In the genomic region with DNA sequence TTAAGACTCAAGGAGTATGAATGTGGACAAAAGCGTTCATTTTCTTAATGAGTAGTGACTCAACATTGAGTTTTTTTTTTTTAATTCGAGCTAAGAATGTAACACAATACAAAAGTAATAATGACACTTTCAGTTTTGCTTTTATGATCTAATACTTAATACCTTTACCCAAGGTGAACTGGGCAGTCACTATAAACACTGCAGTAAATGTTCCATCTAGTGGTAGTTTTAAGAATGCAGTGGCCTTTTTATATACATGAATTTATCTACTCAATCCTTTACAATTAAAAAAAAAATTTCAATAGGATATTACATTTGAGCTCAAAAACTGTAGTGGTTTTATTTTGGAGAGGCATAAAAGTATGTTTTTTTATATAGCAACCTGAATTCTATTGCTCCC, we compare ENCODE assay signal across 8 cellular contexts. TPM values are rescaled to one million over a fixed set of nuclear protein-coding genes. Genes with fewer than 3 reads are reported as not detected.
DNase-seq lines count a peak whose midpoint lies in the region; ATAC-seq, FAIRE-seq and TF ChIP-seq lines count a peak whose summit lies in the region.

No MANE protein-coding gene starts in this region.

- peak; percentile 51 for ATAC-seq in GM21619 (IDR thresholded peaks at IDR 0.05; ENCODE audit: unreplicated experiment)
- ATAC-seq in stimulated activated naive CD8-positive, alpha-beta T cell treated with anti-CD3 and anti-CD28 coated beads, Interleukin-15, amount 100 ng/mL, for 72 hours, result peak; percentile 81

- no peak overlapping the region for H3K9ac ChIP-seq in fibroblast of lung (ENCODE audit: insufficient read depth, low read length)

- H3K79me2 ChIP-seq in fibroblast of lung (ENCODE audit: control insufficient read depth, insufficient read depth, low read length), result no peaks in the 10 kb centered on the region

- H3K9me3 Mint-ChIP-seq in stimulated activated naive CD8-positive, alpha-beta T cell treated with anti-CD3 and anti-CD28 coated beads, Interleukin-15, amount 100 ng/mL, for 72 hours, result no peaks in the 10 kb centered on the region
- H3K9me3 Mint-ChIP-seq in activated T-helper 1 cell treated with anti-CD3 and anti-CD28 coated beads, Interleukin-12 subunit alpha, Interleukin-12 subunit beta, Interleukin-2, Interleukin-4 antibody, amounts not matched to agents 30 ng/mL and 10 ng/mL and 1 ng/mL, durations not matched to agents 14 hours and 24 hours and 36 hours, result no peaks in the 10 kb centered on the region

- no peak overlapping the region for H3K4me3 ChIP-seq in fibroblast of lung (replicated peaks in 1 of 4; ENCODE audit: control extremely low read depth in 1 of 4, insufficient read depth in 1 of 4, low read depth in 3 of 4, low read length in 4 of 4)

- peaks cover 21% of the 10 kb centered on the region for H3K4me1 Mint-ChIP-seq in stimulated activated naive CD8-positive, alpha-beta T cell treated with anti-CD3 and anti-CD28 coated beads, Interleukin-15, amount 100 ng/mL, for 72 hours
- peaks cover 22% of the 10 kb centered on the region for H3K4me1 Mint-ChIP-seq in activated T-helper 1 cell treated with anti-CD3 and anti-CD28 coated beads, Interleukin-12 subunit alpha, Interleukin-12 subunit beta, Interleukin-2, Interleukin-4 antibody, amounts not matched to agents 30 ng/mL and 10 ng/mL and 1 ng/mL, durations not matched to agents 14 hours and 24 hours and 36 hours (ENCODE audit: low read depth)

- H2AFZ ChIP-seq in fibroblast of lung (ENCODE audit: low read length), result no peak overlapping the region

- H3K27ac Mint-ChIP-seq in stimulated activated naive CD8-positive, alpha-beta T cell treated with anti-CD3 and anti-CD28 coated beads, Interleukin-15, amount 100 ng/mL, for 72 hours, result no peak overlapping the region
- H3K27ac Mint-ChIP-seq in activated T-helper 1 cell treated with anti-CD3 and anti-CD28 coated beads, Interleukin-12 subunit alpha, Interleukin-12 subunit beta, Interleukin-2, Interleukin-4 antibody, amounts not matched to agents 30 ng/mL and 10 ng/mL and 1 ng/mL, durations not matched to agents 14 hours and 24 hours and 36 hours, result no peak overlapping the region

- peak; percentile 40 for DNase-seq in RKO (ENCODE audit: low spot score)
- peak; percentile 6 to 15 for DNase-seq in fibroblast of lung (ENCODE audit: low read depth in 2 of 2)
- DNase-seq in stimulated activated naive CD8-positive, alpha-beta T cell treated with anti-CD3 and anti-CD28 coated beads, Interleukin-15, amount 100 ng/mL, for 72 hours, result no peak
- no peak for DNase-seq in activated T-helper 1 cell treated with anti-CD3 and anti-CD28 coated beads, Interleukin-12 subunit alpha, Interleukin-12 subunit beta, Interleukin-2, Interleukin-4 antibody, amounts not matched to agents 30 ng/mL and 10 ng/mL and 1 ng/mL, durations not matched to agents 14 hours and 24 hours and 36 hours (ENCODE audit: low spot score)
- no peak for DNase-seq in foreskin melanocyte
- DNase-seq in NCI-H187 treated with DMSO at 0.1 percent for 48 hours (lab: John Stamatoyannopoulos, UW), result no peak

- H3K4me3 Mint-ChIP-seq in stimulated activated naive CD8-positive, alpha-beta T cell treated with anti-CD3 and anti-CD28 coated beads, Interleukin-15, amount 100 ng/mL, for 72 hours, result peak overlapping the region in 1 of 2 donors; percentile 64
- no peak overlapping the region for H3K4me3 Mint-ChIP-seq in activated T-helper 1 cell treated with anti-CD3 and anti-CD28 coated beads, Interleukin-12 subunit alpha, Interleukin-12 subunit beta, Interleukin-2, Interleukin-4 antibody, amounts not matched to agents 30 ng/mL and 10 ng/mL and 1 ng/mL, durations not matched to agents 14 hours and 24 hours and 36 hours

- H3K9me3 ChIP-seq in fibroblast of lung (ENCODE audit: control insufficient read depth, insufficient read depth, low read depth, low read length), result no peaks in the 10 kb centered on the region

- TF ChIP-seq CTCF in fibroblast of lung (conservative IDR thresholded peaks at IDR 0.05 in 1 of 2, IDR thresholded peaks at IDR 0.05 in 1 of 2; ENCODE audit: low read depth in 1 of 2, low read length in 2 of 2), result peak in 1 of 2 donors; percentile 47

- intact Hi-C loops in activated T-helper 1 cell treated with anti-CD3 and anti-CD28 coated beads, Interleukin-12 subunit alpha, Interleukin-12 subunit beta, Interleukin-2, Interleukin-4 antibody, amounts not matched to agents 30 ng/mL and 10 ng/mL and 1 ng/mL, durations not matched to agents 14 hours and 24 hours and 36 hours (cut with micrococcal nuclease), result loop anchor here (1.0 to 5.0 kb wide), 5 partner anchors 104 to 417 kb away; no protein-coding TSS in a partner anchor

- no peak overlapping the region for H3K4me2 ChIP-seq in fibroblast of lung (ENCODE audit: extremely low read depth, insufficient read depth, low read length)

- FAIRE-seq in G401.6 (lab: Jason Lieb, UNC), result peak; percentile 94

- H4K20me1 ChIP-seq in fibroblast of lung (ENCODE audit: control insufficient read depth, extremely low read depth, insufficient read depth, low read length), result no peaks in the 10 kb centered on the region

- peaks cover 7% of the 10 kb centered on the region for H3K36me3 Mint-ChIP-seq in activated T-helper 1 cell treated with anti-CD3 and anti-CD28 coated beads, Interleukin-12 subunit alpha, Interleukin-12 subunit beta, Interleukin-2, Interleukin-4 antibody, amounts not matched to agents 30 ng/mL and 10 ng/mL and 1 ng/mL, durations not matched to agents 14 hours and 24 hours and 36 hours (ENCODE audit: low read depth)

- H3K27me3 ChIP-seq in fibroblast of lung (ENCODE audit: control insufficient read depth, insufficient read depth, low read length), result no peaks in the 10 kb centered on the region

- no peaks in the 10 kb centered on the region for H3K36me3 ChIP-seq in fibroblast of lung (ENCODE audit: control insufficient read depth, insufficient read depth, low read length)

- no peak overlapping the region for H3K27ac ChIP-seq in fibroblast of lung (ENCODE audit: insufficient read depth, low read length)

- no peaks in the 10 kb centered on the region for H3K4me1 ChIP-seq in fibroblast of lung (ENCODE audit: control insufficient read depth, extremely low read depth, insufficient read depth, low read length)

- H3K27me3 Mint-ChIP-seq in stimulated activated naive CD8-positive, alpha-beta T cell treated with anti-CD3 and anti-CD28 coated beads, Interleukin-15, amount 100 ng/mL, for 72 hours, result no peaks in the 10 kb centered on the region
- no peaks in the 10 kb centered on the region for H3K27me3 Mint-ChIP-seq in activated T-helper 1 cell treated with anti-CD3 and anti-CD28 coated beads, Interleukin-12 subunit alpha, Interleukin-12 subunit beta, Interleukin-2, Interleukin-4 antibody, amounts not matched to agents 30 ng/mL and 10 ng/mL and 1 ng/mL, durations not matched to agents 14 hours and 24 hours and 36 hours (ENCODE audit: insufficient read depth)

RNA-seq across cellular contexts. Expression of a gene that starts 33.9 kb away (rescaled TPM):
- 2.8 and 5.1 TPM in 2 replicates for total RNA-seq in fibroblast of lung
- polyA plus RNA-seq in fibroblast of lung, result 3.7 and 4.2 TPM in 2 replicates
- polyA plus RNA-seq in fibroblast of lung (2012), result 2.3 and 2.4 TPM in 2 replicates
- 2.8 and 2.9 TPM in 2 replicates for polyA minus RNA-seq in fibroblast of lung (ENCODE audit: low replicate concordance)
- total RNA-seq in activated T-helper 1 cell treated with anti-CD3 and anti-CD28 coated beads, Interleukin-12 subunit alpha, Interleukin-12 subunit beta, Interleukin-2, Interleukin-4 antibody, amounts not matched to agents 30 ng/mL and 10 ng/mL and 1 ng/mL, durations not matched to agents 14 hours and 24 hours and 36 hours, result 24.1 and 27.2 TPM in 2 replicates

Comparison
In these comparisons a context has a peak if more than half of its experiments do, and no peak if none do; other contexts are left out.
1. DNase-seq: peak in RKO (single experiment) and fibroblast of lung (2 of 2); none in stimulated activated naive CD8-positive, alpha-beta T cell treated with anti-CD3 and anti-CD28 coated beads, Interleukin-15, amount 100 ng/mL, for 72 hours (0 of 2), activated T-helper 1 cell treated with anti-CD3 and anti-CD28 coated beads, Interleukin-12 subunit alpha, Interleukin-12 subunit beta, Interleukin-2, Interleukin-4 antibody, amounts not matched to agents 30 ng/mL and 10 ng/mL and 1 ng/mL, durations not matched to agents 14 hours and 24 hours and 36 hours (single experiment), foreskin melanocyte (single experiment) and NCI-H187 treated with DMSO at 0.1 percent for 48 hours (single experiment).